In genomic region chr13:23822252-23822824, GRCh38 we compare ENCODE assay signal across 16 cellular contexts.
A peak's percentile ranks its signal among the peaks of the same experiment; 100 is the strongest.
DNase-seq lines count a peak whose midpoint lies in the region; ATAC-seq and TF ChIP-seq lines count a peak whose summit lies in the region.
"Had no signal": no experiment of that assay in that cellular context is flagged by ENCODE, and none has a peak within 500 bp of the region (broad histone marks: within the 10 kb centered on the region; RNA-seq: fewer than 3 reads in every experiment).

No MANE protein-coding gene starts in this region.

- POLR2A ChIA-PET in MCF 10A (lab: Yijun Ruan, JAX) = no interaction called here

- BruUV-seq in MCF 10A (replicated peaks; lab: Mats Ljungman, UMichigan) (no TSS peak), mammary epithelial cell (replicated peaks; lab: Mats Ljungman, UMichigan) (no TSS peak)

- H3K9me3 Mint-ChIP-seq in MCF 10A (ENCODE audit: unreplicated experiment) (no peaks in the 10 kb centered on the region), neural progenitor cell (peaks cover 8% of the 10 kb centered on the region)

- H3K9me3 ChIP-seq in mammary epithelial cell (replicated peaks; ENCODE audit: insufficient read depth, low read length) (no peaks in the 10 kb centered on the region), neural progenitor cell (ENCODE audit: low read depth) (no peaks in the 10 kb centered on the region), mucosa of descending colon (no peaks in the 10 kb centered on the region)

- H3K4me2 ChIP-seq in mammary epithelial cell (ENCODE audit: insufficient read depth, low read depth, low read length) (no peak overlapping the region), neural progenitor cell (no peak overlapping the region)
- H3K4me2 ChIP-seq: PC-9 had no signal

- H3K27me3 Mint-ChIP-seq in MCF 10A (ENCODE audit: insufficient read depth, unreplicated experiment) (no peaks in the 10 kb centered on the region), neural progenitor cell (ENCODE audit: insufficient read depth, low read depth) (no peaks in the 10 kb centered on the region)

- H3K27me3 ChIP-seq in mammary epithelial cell (ENCODE audit: insufficient read depth, low read length) (no peaks in the 10 kb centered on the region), neural progenitor cell (no peaks in the 10 kb centered on the region)

- WGBS in mammary epithelial cell (ENCODE audit: low coverage, missing lambda C conversion rate) = 82% methylated on average over 3 of the region's 3 CpGs

- H3K79me2 ChIP-seq in mammary epithelial cell (ENCODE audit: insufficient read depth, low read length) = no peaks in the 10 kb centered on the region
- no peaks in the 10 kb centered on the region for H3K79me2 ChIP-seq in neural progenitor cell (ENCODE audit: low read depth)

- H3K27ac Mint-ChIP-seq in MCF 10A (ENCODE audit: low read depth, unreplicated experiment) = no peak overlapping the region
- H3K27ac Mint-ChIP-seq in neural progenitor cell = peak overlapping the region; percentile 69

- H3K9ac ChIP-seq in mammary epithelial cell (ENCODE audit: insufficient read depth, low read length) (no peak overlapping the region), neural progenitor cell (no peak overlapping the region)
- H3K9ac ChIP-seq: GM23248 had no signal

- H3K4me1 ChIP-seq in mammary epithelial cell (ENCODE audit: insufficient read depth, low read length) (no peaks in the 10 kb centered on the region), neural progenitor cell (peaks cover 5% of the 10 kb centered on the region), mucosa of descending colon (ENCODE audit: low read depth) (no peaks in the 10 kb centered on the region)

- TF ChIP-seq CTCF in MCF 10A (IDR thresholded peaks at IDR 0.05; ENCODE audit: unreplicated experiment) (no peak), mammary epithelial cell (conservative IDR thresholded peaks at IDR 0.05 in 1 of 2, IDR thresholded peaks at IDR 0.05 in 1 of 2; ENCODE audit: extremely low read depth in 1 of 2, insufficient read depth in 1 of 2, low read depth in 1 of 2, low read length in 2 of 2) (no peak), foreskin fibroblast (IDR thresholded peaks at IDR 0.05; ENCODE audit: low read depth, low read length) (no peak), neural progenitor cell (IDR thresholded peaks at IDR 0.05) (no peak), mucosa of descending colon (IDR thresholded peaks at IDR 0.05) (no peak)

- H3K4me3 ChIP-seq in mammary epithelial cell (replicated peaks in 1 of 3; ENCODE audit: insufficient read depth in 1 of 3, low read depth in 2 of 3, low read length in 3 of 3) (no peak overlapping the region), foreskin fibroblast (ENCODE audit: low read depth in 1 of 2, low read length in 2 of 2) (no peak overlapping the region), neural progenitor cell (no peak overlapping the region), mucosa of descending colon (no peak overlapping the region)
- H3K4me3 ChIP-seq: GM23248, K562, PC-9 had no signal

- H3K36me3 ChIP-seq in mammary epithelial cell (ENCODE audit: insufficient read depth, low read length) (no peaks in the 10 kb centered on the region), neural progenitor cell (no peaks in the 10 kb centered on the region), mucosa of descending colon (ENCODE audit: low read depth) (no peaks in the 10 kb centered on the region)

- H3K36me3 Mint-ChIP-seq in MCF 10A (ENCODE audit: insufficient read depth, unreplicated experiment) (peaks cover 13% of the 10 kb centered on the region), neural progenitor cell (peaks cover 16% of the 10 kb centered on the region)

- CTCF ChIA-PET in MCF 10A (lab: Yijun Ruan, JAX) (interaction anchor here (1.0 kb wide), 1 partner anchor 76 kb away, joined by 3 read pairs; no protein-coding TSS in a partner anchor), mammary epithelial cell (lab: Charles Lee; ENCODE audit: low non-redundant PET) (no interaction called here)

- H2AFZ ChIP-seq in mammary epithelial cell (ENCODE audit: low read depth, low read length) (no peak overlapping the region), neural progenitor cell (replicated peaks) (no peak overlapping the region)
- H2AFZ ChIP-seq: GM23248, PC-9 had no signal

- H4K20me1 ChIP-seq in mammary epithelial cell (ENCODE audit: insufficient read depth, low read length) = no peaks in the 10 kb centered on the region
- no peaks in the 10 kb centered on the region for H4K20me1 ChIP-seq in neural progenitor cell (ENCODE audit: low read depth)

- peak; percentile 44 for DNase-seq in MCF 10A (ENCODE audit: unreplicated experiment)
- no peak for DNase-seq in mammary epithelial cell
- DNase-seq in foreskin fibroblast = peak; percentile 26 to 71
- DNase-seq in neural progenitor cell (ENCODE audit: low spot score) = no peak
- no peak for DNase-seq in mucosa of descending colon
- no peak for DNase-seq in activated gamma-delta T cell (lab: John Stamatoyannopoulos, UW)
- DNase-seq: GF-D8, GM23248, NCI-H1436, NCI-H2029, NCI-H510A, PC-9 had no signal

- dilution Hi-C loops in mammary epithelial cell (cut with HindIII; ENCODE audit: low sequenced_read_pairs) = no loop called here

- H3K27ac ChIP-seq in mammary epithelial cell (ENCODE audit: insufficient read depth, low read depth, low read length) = no peak overlapping the region
- H3K27ac ChIP-seq in neural progenitor cell = no peak overlapping the region
- H3K27ac ChIP-seq: GM23248, PC-9 had no signal

- H3K4me1 Mint-ChIP-seq in MCF 10A (ENCODE audit: insufficient read depth, unreplicated experiment) (no peaks in the 10 kb centered on the region), neural progenitor cell (no peaks in the 10 kb centered on the region)

- H3K4me3 Mint-ChIP-seq in MCF 10A (ENCODE audit: unreplicated experiment) (no peak overlapping the region), neural progenitor cell (no peak overlapping the region)

- in situ Hi-C loops in mammary epithelial cell (cut with MboI; ENCODE audit: low sequenced_read_pairs in 2 of 2) = no loop called here

- H3F3A ChIP-seq in neural progenitor cell (ENCODE audit: low read depth) = no peaks in the 10 kb centered on the region

- intact Hi-C loops in MCF 10A (cut with micrococcal nuclease) (no loop called here), mammary epithelial cell (cut with micrococcal nuclease) (no loop called here), mucosa of descending colon (cut with DNase I, micrococcal nuclease) (no loop called here)

- ATAC-seq in HG03045 (IDR thresholded peaks at IDR 0.05; ENCODE audit: unreplicated experiment) = no peak
- ATAC-seq in mucosa of descending colon = no peak
- no peak for ATAC-seq in GM18511 (IDR thresholded peaks at IDR 0.05; ENCODE audit: unreplicated experiment)
- ATAC-seq: HCT116, K562 had no signal

Comparison
In these comparisons a context has a peak if more than half of its experiments do, and no peak if none do; other contexts are left out.
1. DNase-seq: peak in MCF 10A (single experiment) and foreskin fibroblast (2 of 2); none in mammary epithelial cell (single experiment), neural progenitor cell (single experiment), mucosa of descending colon (0 of 3) and activated gamma-delta T cell (single experiment).